Comparison of ENCODE assay signal across 16 cellular contexts in genomic region chr4:82362565-82362964, GRCh38. TPM values are rescaled to one million over a fixed set of nuclear protein-coding genes. Genes with fewer than 3 reads are reported as not detected.
DNase-seq lines count a peak whose midpoint lies in the region; ATAC-seq and TF ChIP-seq lines count a peak whose summit lies in the region.
"Had no signal": no experiment of that assay in that cellular context is flagged by ENCODE, and none has a peak within 500 bp of the region (broad histone marks: within the 10 kb centered on the region; RNA-seq: fewer than 3 reads in every experiment).

No MANE protein-coding gene starts in this region.

- H4K20me1 ChIP-seq in SU-DHL-6 (ENCODE audit: low read depth, low read length): peaks cover 46% of the 10 kb centered on the region

- H3K27me3 Mint-ChIP-seq in activated CD4-positive, alpha-beta T cell treated with anti-CD3 and anti-CD28 coated beads, Interleukin-2, amount 10 ng/mL, durations not matched to agents 24 days and 14 days: no peaks in the 10 kb centered on the region
- no peaks in the 10 kb centered on the region for H3K27me3 Mint-ChIP-seq in nephron progenitor cell (ENCODE audit: low read depth, poor library complexity)

- no peaks in the 10 kb centered on the region for H3K27me3 ChIP-seq in SU-DHL-6 (ENCODE audit: low read length)
- H3K27me3 ChIP-seq: adrenal gland, hepatocyte, Peyer's patch, sigmoid colon had no signal

- H3K9ac ChIP-seq in SU-DHL-6 (ENCODE audit: low read length): no peak overlapping the region

- H3K4me2 ChIP-seq in SU-DHL-6 (ENCODE audit: low read depth, low read length, poor library complexity, severe bottlenecking): peak overlapping the region; percentile 20
- H3K4me2 ChIP-seq: A549, hepatocyte had no signal

- no peak overlapping the region for H3K27ac ChIP-seq in SU-DHL-6 (ENCODE audit: low read depth, low read length)
- H3K27ac ChIP-seq: A549, adrenal gland, hepatocyte, Peyer's patch, VCaP had no signal

- no peaks in the 10 kb centered on the region for H3K9me2 ChIP-seq in SU-DHL-6 (replicated peaks; ENCODE audit: insufficient read depth, low read length)

- H3K4me1 Mint-ChIP-seq in activated CD4-positive, alpha-beta T cell treated with anti-CD3 and anti-CD28 coated beads, Interleukin-2, amount 10 ng/mL, durations not matched to agents 24 days and 14 days: peaks cover 69% of the 10 kb centered on the region
- peaks cover 59% of the 10 kb centered on the region for H3K4me1 Mint-ChIP-seq in nephron progenitor cell

- peak; percentile 51 for ATAC-seq in GM21526 (IDR thresholded peaks at IDR 0.05; ENCODE audit: low FRiP score, unreplicated experiment)
- ATAC-seq in GM21381 (IDR thresholded peaks at IDR 0.05; ENCODE audit: unreplicated experiment): no peak
- ATAC-seq in HG02840 (IDR thresholded peaks at IDR 0.05; ENCODE audit: low FRiP score, unreplicated experiment): no peak
- ATAC-seq: A549 had no signal

- no peak for DNase-seq in activated CD4-positive, alpha-beta T cell treated with anti-CD3 and anti-CD28 coated beads, Interleukin-2, amount 10 ng/mL, durations not matched to agents 24 days and 14 days
- DNase-seq in activated CD4-positive, alpha-beta T cell treated with anti-CD3 and anti-CD28 coated beads, Interleukin-2, amount 50 U/mL, for 1 hour: no peak
- DNase-seq in nephron progenitor cell: no peak
- DNase-seq in NCI-H82 (lab: John Stamatoyannopoulos, UW): no peak
- DNase-seq: adrenal gland, midbrain, NCI-H1694 treated with DMSO at 0.1 percent for 48 hours, Peyer's patch, sigmoid colon had no signal

- H3F3A ChIP-seq in SU-DHL-6 (ENCODE audit: insufficient read depth): peaks cover 17% of the 10 kb centered on the region

- no peaks in the 10 kb centered on the region for H3K9me3 Mint-ChIP-seq in activated CD4-positive, alpha-beta T cell treated with anti-CD3 and anti-CD28 coated beads, Interleukin-2, amount 10 ng/mL, durations not matched to agents 24 days and 14 days
- no peaks in the 10 kb centered on the region for H3K9me3 Mint-ChIP-seq in nephron progenitor cell

- TF ChIP-seq CTCF in SU-DHL-6 (IDR thresholded peaks at IDR 0.05; ENCODE audit: insufficient read depth, low read length, poor library complexity, severe bottlenecking) (no peak), nephron progenitor cell (IDR thresholded peaks at IDR 0.05) (no peak)

- no peaks in the 10 kb centered on the region for H3K9me3 ChIP-seq in SU-DHL-6 (ENCODE audit: insufficient read depth, low read length)
- H3K9me3 ChIP-seq: A549, adrenal gland, Peyer's patch, sigmoid colon had no signal

- peak overlapping the region; percentile 29 for H3K27ac Mint-ChIP-seq in activated CD4-positive, alpha-beta T cell treated with anti-CD3 and anti-CD28 coated beads, Interleukin-2, amount 10 ng/mL, durations not matched to agents 24 days and 14 days
- peak overlapping the region; percentile 66 for H3K27ac Mint-ChIP-seq in nephron progenitor cell

- H3K36me3 ChIP-seq in SU-DHL-6 (ENCODE audit: low read length): peaks cover 38% of the 10 kb centered on the region; the same call in 1 of the 2 replicates

- H3K79me2 ChIP-seq in SU-DHL-6 (ENCODE audit: insufficient read depth, low read length): peaks cover 99% of the 10 kb centered on the region

- no peak overlapping the region for H3K4me3 ChIP-seq in SU-DHL-6 (ENCODE audit: insufficient read depth, low read length, poor library complexity, severe bottlenecking)
- H3K4me3 ChIP-seq: A549, adrenal gland, hepatocyte, Peyer's patch, sigmoid colon had no signal

- peaks cover 58% of the 10 kb centered on the region for H3K36me3 Mint-ChIP-seq in activated CD4-positive, alpha-beta T cell treated with anti-CD3 and anti-CD28 coated beads, Interleukin-2, amount 10 ng/mL, durations not matched to agents 24 days and 14 days (ENCODE audit: low read depth)
- peaks cover 48% of the 10 kb centered on the region for H3K36me3 Mint-ChIP-seq in nephron progenitor cell (ENCODE audit: low read depth)

- intact Hi-C loops in activated CD4-positive, alpha-beta T cell treated with anti-CD3 and anti-CD28 coated beads, Interleukin-2, amount 10 ng/mL, durations not matched to agents 24 days and 14 days (cut with micrococcal nuclease): loop anchor here (10.0 kb wide), 1 partner anchor 958 kb away; no protein-coding TSS in a partner anchor

- H3K4me3 Mint-ChIP-seq in activated CD4-positive, alpha-beta T cell treated with anti-CD3 and anti-CD28 coated beads, Interleukin-2, amount 10 ng/mL, durations not matched to agents 24 days and 14 days: peak overlapping the region; percentile 19
- H3K4me3 Mint-ChIP-seq in nephron progenitor cell: no peak overlapping the region

- H2AFZ ChIP-seq in SU-DHL-6 (ENCODE audit: low read depth, low read length, severe bottlenecking): no peak overlapping the region
- H2AFZ ChIP-seq: hepatocyte had no signal

RNA-seq across cellular contexts. Expression of gene HNRNPD, which starts 11.2 kb away (rescaled TPM):
- total RNA-seq in activated CD4-positive, alpha-beta T cell treated with anti-CD3 and anti-CD28 coated beads, Interleukin-2, amount 10 ng/mL, durations not matched to agents 24 days and 14 days: 481 and 492 TPM in 2 replicates
